ENCODE assay signal across 20 cellular contexts in the genomic region with DNA sequence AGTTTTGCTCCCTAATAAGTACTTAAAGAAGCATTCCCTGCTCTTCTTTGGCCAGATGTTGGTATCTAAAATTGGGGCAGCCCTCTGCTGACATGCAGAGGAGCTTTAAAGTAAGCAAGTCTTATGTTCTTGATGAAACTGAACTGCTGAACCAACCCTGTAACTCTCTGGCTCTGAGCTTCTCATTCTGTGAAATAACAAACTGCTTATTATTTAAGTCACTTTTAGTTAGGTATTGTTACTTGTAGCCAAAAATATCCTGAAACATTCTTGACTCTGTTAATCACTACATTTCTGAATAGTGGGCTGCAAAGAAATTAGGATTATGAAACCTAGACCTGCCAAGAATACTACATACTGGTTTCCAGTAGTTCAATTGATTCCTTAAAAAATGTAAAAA. TPM values are rescaled to one million over a fixed set of nuclear protein-coding genes. Genes with fewer than 3 reads are reported as not detected.
DNase-seq lines count a peak whose midpoint lies in the region; ATAC-seq, FAIRE-seq and TF ChIP-seq lines count a peak whose summit lies in the region.
"Had no signal": no experiment of that assay in that cellular context is flagged by ENCODE, and none has a peak within 500 bp of the region (broad histone marks: within the 10 kb centered on the region; RNA-seq: fewer than 3 reads in every experiment).

No MANE protein-coding gene starts in this region.

- DNase-seq in CD8-positive, alpha-beta T cell, result no peak
- DNase-seq in fibroblast of lung (ENCODE audit: low read depth in 2 of 2), result peak in 1 of 2 donors; percentile 57
- no peak for DNase-seq in NCI-H1436 treated with DMSO at 0.1 percent for 48 hours (lab: John Stamatoyannopoulos, UW)
- DNase-seq in GM19239 (ENCODE audit: insufficient read length, low spot score), result no peak
- no peak for DNase-seq in HTR-8/SVneo (ENCODE audit: insufficient read length, low spot score)
- DNase-seq: activated CD4-positive, alpha-beta T cell treated with anti-CD3 and anti-CD28 coated beads, Interleukin-2, amount 50 U/mL, for 1 hour; DMS53; H9; kidney glomerular epithelial cell; pancreas; Peyer's patch; small intestine; stimulated activated CD4-positive, alpha-beta T cell treated with anti-CD3 and anti-CD28 coated beads, Interleukin-4, amount 100 ng/mL, for 4 hours; stimulated activated CD8-positive, alpha-beta memory T cell treated with anti-CD3 and anti-CD28 coated beads, Interleukin-4, amount 100 ng/mL, for 48 hours had no signal

- no peak for FAIRE-seq in GM19239 (lab: Jason Lieb, UNC)
- FAIRE-seq in HTR-8/SVneo (lab: Jason Lieb, UNC), result no peak
- FAIRE-seq: GM18507, pancreas, small intestine had no signal

- H4K20me1 ChIP-seq in Loucy (ENCODE audit: insufficient read depth, low read length, poor library complexity, severe bottlenecking) (peaks cover 97% of the 10 kb centered on the region), fibroblast of lung (ENCODE audit: control insufficient read depth, extremely low read depth, insufficient read depth, low read length) (peaks cover 19% of the 10 kb centered on the region)

- peaks cover 70% of the 10 kb centered on the region for H3K4me1 ChIP-seq in CD8-positive, alpha-beta T cell (ENCODE audit: insufficient read depth, low read length)
- H3K4me1 ChIP-seq in Loucy (ENCODE audit: insufficient read depth, low read length, poor library complexity, severe bottlenecking), result peaks cover 38% of the 10 kb centered on the region
- peaks cover 19% of the 10 kb centered on the region for H3K4me1 ChIP-seq in fibroblast of lung (ENCODE audit: control insufficient read depth, extremely low read depth, insufficient read depth, low read length)
- H3K4me1 ChIP-seq in skeletal muscle satellite cell (ENCODE audit: control insufficient read depth, insufficient read depth, low read length), result peaks cover 60% of the 10 kb centered on the region

- H3K79me2 ChIP-seq in Loucy (ENCODE audit: insufficient read depth, low read length), result peaks cover 98% of the 10 kb centered on the region
- peaks cover 98% of the 10 kb centered on the region for H3K79me2 ChIP-seq in fibroblast of lung (ENCODE audit: control insufficient read depth, insufficient read depth, low read length)

- no peak for TF ChIP-seq CTCF in CD8-positive, alpha-beta T cell (IDR thresholded peaks at IDR 0.05)
- no peak for TF ChIP-seq CTCF in Loucy (conservative IDR thresholded peaks at IDR 0.05; ENCODE audit: low read length)
- TF ChIP-seq CTCF in fibroblast of lung (conservative IDR thresholded peaks at IDR 0.05 in 1 of 2, IDR thresholded peaks at IDR 0.05 in 1 of 2; ENCODE audit: low read depth in 1 of 2, low read length in 2 of 2), result no peak

- no peaks in the 10 kb centered on the region; the same call in 1 of the 2 replicates for H3F3A ChIP-seq in Loucy (ENCODE audit: low read depth)

- H3K27ac ChIP-seq in CD8-positive, alpha-beta T cell (ENCODE audit: low read depth, low read length), result no peak overlapping the region
- H3K27ac ChIP-seq in fibroblast of lung (ENCODE audit: insufficient read depth, low read length), result no peak overlapping the region
- H3K27ac ChIP-seq: hepatocyte, pancreas, Peyer's patch had no signal

- CTCF ChIA-PET in CD8-positive, alpha-beta T cell (lab: Charles Lee), result interaction anchor here (0.9 to 1.4 kb wide), 4 partner anchors 12 to 46 kb away, joined by 3 to 5 read pairs (median 4); no protein-coding TSS in a partner anchor

- H2AFZ ChIP-seq in Loucy (ENCODE audit: low read length) (no peak overlapping the region), fibroblast of lung (ENCODE audit: low read length) (no peak overlapping the region)
- H2AFZ ChIP-seq: hepatocyte had no signal

- H3K9ac ChIP-seq in Loucy (ENCODE audit: low read depth, low read length, poor library complexity, severe bottlenecking) (no peak overlapping the region), fibroblast of lung (ENCODE audit: insufficient read depth, low read length) (no peak overlapping the region), skeletal muscle satellite cell (ENCODE audit: low read depth, low read length) (no peak overlapping the region)

- H3K4me3 ChIP-seq in CD8-positive, alpha-beta T cell (ENCODE audit: low read depth, low read length), result no peak overlapping the region
- H3K4me3 ChIP-seq in Loucy (ENCODE audit: low read length, poor library complexity, severe bottlenecking) (no peak overlapping the region), fibroblast of lung (replicated peaks in 1 of 4; ENCODE audit: control extremely low read depth in 1 of 4, insufficient read depth in 1 of 4, low read depth in 3 of 4, low read length in 4 of 4) (no peak overlapping the region), skeletal muscle satellite cell (ENCODE audit: low read length) (peak overlapping the region; percentile 13)
- H3K4me3 ChIP-seq: hepatocyte, pancreas, Peyer's patch had no signal

- H3K27me3 ChIP-seq in CD8-positive, alpha-beta T cell (ENCODE audit: insufficient read depth, low read length), result no peaks in the 10 kb centered on the region
- no peaks in the 10 kb centered on the region for H3K27me3 ChIP-seq in Loucy (ENCODE audit: insufficient read depth, low read length, poor library complexity, severe bottlenecking)
- H3K27me3 ChIP-seq in fibroblast of lung (ENCODE audit: control insufficient read depth, insufficient read depth, low read length), result no peaks in the 10 kb centered on the region
- H3K27me3 ChIP-seq in skeletal muscle satellite cell (ENCODE audit: control insufficient read depth, insufficient read depth, low read length), result no peaks in the 10 kb centered on the region
- H3K27me3 ChIP-seq: hepatocyte, pancreas, Peyer's patch had no signal

- H3K9me3 Mint-ChIP-seq in CD8-positive, alpha-beta T cell, result no peaks in the 10 kb centered on the region
- H3K9me3 Mint-ChIP-seq: activated naive CD4-positive, alpha-beta T cell treated with anti-CD3 and anti-CD28 coated beads, Interleukin-2, amount 50 U/mL, for 72 hours; brain; H9 had no signal

- H3K36me3 ChIP-seq in CD8-positive, alpha-beta T cell (ENCODE audit: insufficient read depth, low read length), result no peaks in the 10 kb centered on the region
- H3K36me3 ChIP-seq in Loucy (ENCODE audit: insufficient read depth, low read length) (peaks cover 10% of the 10 kb centered on the region), fibroblast of lung (ENCODE audit: control insufficient read depth, insufficient read depth, low read length) (no peaks in the 10 kb centered on the region), skeletal muscle satellite cell (ENCODE audit: insufficient read depth, low read length) (no peaks in the 10 kb centered on the region)
- H3K36me3 ChIP-seq: pancreas, Peyer's patch had no signal

- H3K9me3 ChIP-seq in CD8-positive, alpha-beta T cell (ENCODE audit: low read length), result no peaks in the 10 kb centered on the region
- H3K9me3 ChIP-seq in Loucy (ENCODE audit: insufficient read depth, low read depth, low read length) (no peaks in the 10 kb centered on the region), fibroblast of lung (ENCODE audit: control insufficient read depth, insufficient read depth, low read depth, low read length) (no peaks in the 10 kb centered on the region), skeletal muscle satellite cell (replicated peaks; ENCODE audit: low read length) (no peaks in the 10 kb centered on the region)
- H3K9me3 ChIP-seq: pancreas, Peyer's patch had no signal

- no peak for ATAC-seq in CD8-positive, alpha-beta T cell

- H3K4me2 ChIP-seq in Loucy (ENCODE audit: low read depth, low read length, poor library complexity, severe bottlenecking), result peak overlapping the region; percentile 9
- peak overlapping the region; percentile 70 for H3K4me2 ChIP-seq in fibroblast of lung (ENCODE audit: extremely low read depth, insufficient read depth, low read length)
- peak overlapping the region; percentile 76 for H3K4me2 ChIP-seq in skeletal muscle satellite cell (ENCODE audit: low read length)
- H3K4me2 ChIP-seq: hepatocyte had no signal

- no peaks in the 10 kb centered on the region for H3K9me2 ChIP-seq in Loucy (replicated peaks; ENCODE audit: low read depth, low read length)

- H3K4me3 Mint-ChIP-seq in CD8-positive, alpha-beta T cell, result no peak overlapping the region
- H3K4me3 Mint-ChIP-seq: brain, H9 had no signal

- H3K4me1 Mint-ChIP-seq in CD8-positive, alpha-beta T cell (ENCODE audit: low read depth), result peaks cover 88% of the 10 kb centered on the region

- peak overlapping the region; percentile 83 for H3K27ac Mint-ChIP-seq in CD8-positive, alpha-beta T cell
- H3K27ac Mint-ChIP-seq: brain had no signal

- peaks cover 23% of the 10 kb centered on the region for H3K36me3 Mint-ChIP-seq in CD8-positive, alpha-beta T cell

- intact Hi-C loops in CD8-positive, alpha-beta T cell (cut with DNase I, micrococcal nuclease), result loop anchor here in 1 of 2 experiments (2.0 kb wide), 1 partner anchor 14 kb away; no protein-coding TSS in a partner anchor

- POLR2A ChIA-PET in CD8-positive, alpha-beta T cell (lab: Charles Lee), result interaction anchor here (1.1 to 1.4 kb wide), 2 partner anchors 10 to 59 kb away, joined by 3 to 4 read pairs; no protein-coding TSS in a partner anchor

- H3K27me3 Mint-ChIP-seq in CD8-positive, alpha-beta T cell (ENCODE audit: low read depth), result no peaks in the 10 kb centered on the region
- H3K27me3 Mint-ChIP-seq: brain had no signal

RNA-seq across cellular contexts. Expression of a gene that starts 15.5 kb away (rescaled TPM):
- total RNA-seq in CD8-positive, alpha-beta T cell, result 10 to 100 TPM; 68.4 to 77.0 TPM
- total RNA-seq in fibroblast of lung, result 18.0 and 22.8 TPM in 2 replicates
- 46.1 and 51.3 TPM in 2 replicates for polyA plus RNA-seq in fibroblast of lung
- 46.5 and 49.4 TPM in 2 replicates for polyA plus RNA-seq in fibroblast of lung (2012)
- 4.2 and 5.7 TPM in 2 replicates for polyA minus RNA-seq in fibroblast of lung (ENCODE audit: low replicate concordance)
- total RNA-seq in skeletal muscle satellite cell (2012; rRNA removed), result 21.8 and 23.2 TPM in 2 replicates

Comparison
In these comparisons a context has a peak if more than half of its experiments do, and no peak if none do; other contexts are left out.
1. H3K4me2 ChIP-seq: peak in every context shown above with its lines; median percentile 76 in skeletal muscle satellite cell; 70 in fibroblast of lung; 9 in Loucy.